Comparison of ENCODE assay signal across 8 cellular contexts in genomic region chr18:3596324-3597158, GRCh38.
A peak's percentile ranks its signal among the peaks of the same experiment; 100 is the strongest.
DNase-seq lines count a peak whose midpoint lies in the region; ATAC-seq and TF ChIP-seq lines count a peak whose summit lies in the region.

No MANE protein-coding gene starts in this region.

- H3K9me3 Mint-ChIP-seq in activated naive CD8-positive, alpha-beta T cell treated with anti-CD3 and anti-CD28 coated beads, Interleukin-2, amount 10 ng/mL, durations not matched to agents 7 days and 5 days = no peaks in the 10 kb centered on the region

- no TSS peak for BruUV-seq in OCI-LY7 (replicated peaks; lab: Mats Ljungman, UMichigan)

- H3K27ac ChIP-seq in OCI-LY7 (ENCODE audit: low read depth, low read length, poor library complexity, severe bottlenecking) = peak overlapping the region; percentile 95
- H3K27ac ChIP-seq in left ventricle myocardium inferior (replicated peaks) = peak overlapping the region; percentile 99

- POLR2A ChIA-PET in OCI-LY7 (lab: Charles Lee) = interaction anchor here (0.6 to 5.3 kb wide), 12 partner anchors 9 to 245 kb away, joined by 3 to 44 read pairs (median 4); no protein-coding TSS in a partner anchor
- POLR2A ChIA-PET in activated naive CD8-positive, alpha-beta T cell treated with anti-CD3 and anti-CD28 coated beads, Interleukin-2, amount 10 ng/mL, durations not matched to agents 7 days and 5 days (lab: Charles Lee) = interaction anchor here (0.7 to 4.8 kb wide), 4 partner anchors 10 to 335 kb away, joined by 3 to 52 read pairs (median 4); no protein-coding TSS in a partner anchor

- intact Hi-C loops in OCI-LY7 (cut with micrococcal nuclease; ENCODE audit: unreplicated experiment) (loop anchor here (10.0 kb wide), 1 partner anchor 942 kb away; the partner anchor contains the start of gene SMCHD1), left ventricle myocardium inferior (cut with micrococcal nuclease) (no loop called here)

- peak overlapping the region; percentile 97 for H3K27ac Mint-ChIP-seq in activated naive CD8-positive, alpha-beta T cell treated with anti-CD3 and anti-CD28 coated beads, Interleukin-2, amount 10 ng/mL, durations not matched to agents 7 days and 5 days

- no peaks in the 10 kb centered on the region for H3K27me3 Mint-ChIP-seq in activated naive CD8-positive, alpha-beta T cell treated with anti-CD3 and anti-CD28 coated beads, Interleukin-2, amount 10 ng/mL, durations not matched to agents 7 days and 5 days

- peak; percentile 27 for ATAC-seq in HG02610 (IDR thresholded peaks at IDR 0.05; ENCODE audit: unreplicated experiment)
- ATAC-seq in activated naive CD8-positive, alpha-beta T cell treated with anti-CD3 and anti-CD28 coated beads, Interleukin-2, amount 10 ng/mL, durations not matched to agents 7 days and 5 days (ENCODE audit: low read depth) = no peak
- ATAC-seq in HG02623 (IDR thresholded peaks at IDR 0.05; ENCODE audit: unreplicated experiment) = no peak

- peak overlapping the region; percentile 35; the same call in 1 of the 2 replicates for H2AFZ ChIP-seq in OCI-LY7 (ENCODE audit: low read length)

- peak overlapping the region; percentile 79 for H3K4me3 ChIP-seq in OCI-LY7 (ENCODE audit: low read depth, low read length, poor library complexity, severe bottlenecking)
- peak overlapping the region; percentile 64 for H3K4me3 ChIP-seq in left ventricle myocardium inferior

- H3K36me3 Mint-ChIP-seq in activated naive CD8-positive, alpha-beta T cell treated with anti-CD3 and anti-CD28 coated beads, Interleukin-2, amount 10 ng/mL, durations not matched to agents 7 days and 5 days = peaks cover 15% of the 10 kb centered on the region

- no peaks in the 10 kb centered on the region for H4K20me1 ChIP-seq in OCI-LY7 (ENCODE audit: insufficient read depth, low read length)

- no peaks in the 10 kb centered on the region for H3K9me2 ChIP-seq in OCI-LY7 (ENCODE audit: insufficient read depth, low read length)

- H3K4me1 ChIP-seq in OCI-LY7 (ENCODE audit: insufficient read depth, low read length, poor library complexity, severe bottlenecking) = peaks cover 62% of the 10 kb centered on the region
- peaks cover 54% of the 10 kb centered on the region for H3K4me1 ChIP-seq in left ventricle myocardium inferior

- H3K4me2 ChIP-seq in OCI-LY7 (ENCODE audit: low read length) = peak overlapping the region; percentile 97

- no peaks in the 10 kb centered on the region for H3K9me3 ChIP-seq in OCI-LY7 (ENCODE audit: low read length)
- H3K9me3 ChIP-seq in left ventricle myocardium inferior (replicated peaks) = no peaks in the 10 kb centered on the region

- H3K4me3 Mint-ChIP-seq in activated naive CD8-positive, alpha-beta T cell treated with anti-CD3 and anti-CD28 coated beads, Interleukin-2, amount 10 ng/mL, durations not matched to agents 7 days and 5 days = peak overlapping the region; percentile 94

- peaks cover 34% of the 10 kb centered on the region for H3K79me2 ChIP-seq in OCI-LY7 (ENCODE audit: insufficient read depth, low read depth, low read length)

- CTCF ChIA-PET in OCI-LY7 (lab: Charles Lee; ENCODE audit: unreplicated experiment) = interaction anchor here (1.4 kb wide), 1 partner anchor 9 kb away, joined by 6 read pairs; no protein-coding TSS in a partner anchor

- H3K27me3 ChIP-seq in left ventricle myocardium inferior (ENCODE audit: low read depth) = no peaks in the 10 kb centered on the region

- H3K4me1 Mint-ChIP-seq in activated naive CD8-positive, alpha-beta T cell treated with anti-CD3 and anti-CD28 coated beads, Interleukin-2, amount 10 ng/mL, durations not matched to agents 7 days and 5 days = peaks cover 34% of the 10 kb centered on the region

- TF ChIP-seq CTCF in OCI-LY7 (conservative IDR thresholded peaks at IDR 0.05; ENCODE audit: low read length) = peak; percentile 75
- TF ChIP-seq CTCF in left ventricle myocardium inferior (IDR thresholded peaks at IDR 0.05; ENCODE audit: borderline replicate concordance) = peak; percentile 34

- DNase-seq in GDM1 (lab: John Stamatoyannopoulos, UW) (peak; percentile 41), OCI-LY7 (ENCODE audit: low spot score) (peak; percentile 79), left ventricle myocardium inferior (peak; percentile 42), renal cortical epithelial cell (ENCODE audit: low read depth) (peak; percentile 23), mesenteric fat pad (ENCODE audit: low spot score) (no peak)
- no peak for DNase-seq in activated naive CD8-positive, alpha-beta T cell treated with anti-CD3 and anti-CD28 coated beads, Interleukin-2, amount 10 ng/mL, durations not matched to agents 7 days and 5 days

- H3K36me3 ChIP-seq in OCI-LY7 (ENCODE audit: insufficient read depth, low read length) (peaks cover 11% of the 10 kb centered on the region; the same call in 1 of the 2 replicates), left ventricle myocardium inferior (no peaks in the 10 kb centered on the region)

Comparison
In these comparisons a context has a peak if more than half of its experiments do, and no peak if none do; other contexts are left out.
1. DNase-seq: peak in GDM1 (single experiment), OCI-LY7 (single experiment), left ventricle myocardium inferior (single experiment) and renal cortical epithelial cell (single experiment); none in activated naive CD8-positive, alpha-beta T cell treated with anti-CD3 and anti-CD28 coated beads, Interleukin-2, amount 10 ng/mL, durations not matched to agents 7 days and 5 days (single experiment) and mesenteric fat pad (single experiment).